Comparison of ENCODE assay signal across 25 cellular contexts in genomic region chr2:209389124-209389523, GRCh38. TPM values are rescaled to one million over a fixed set of nuclear protein-coding genes. Genes with fewer than 3 reads are reported as not detected.
DNase-seq lines count a peak whose midpoint lies in the region; ATAC-seq and TF ChIP-seq lines count a peak whose summit lies in the region.
"Had no signal": no experiment of that assay in that cellular context is flagged by ENCODE, and none has a peak within 500 bp of the region (broad histone marks: within the 10 kb centered on the region; RNA-seq: fewer than 3 reads in every experiment).

No MANE protein-coding gene starts in this region.

- H3K4me2 ChIP-seq in neural progenitor cell, result peak overlapping the region; percentile 70

- H3K36me3 ChIP-seq in neural progenitor cell (no peaks in the 10 kb centered on the region), colonic mucosa (no peaks in the 10 kb centered on the region)
- H3K36me3 ChIP-seq: esophagus muscularis mucosa, MG63, right atrium auricular region had no signal

- ATAC-seq in GM21515 (IDR thresholded peaks at IDR 0.05; ENCODE audit: unreplicated experiment) (no peak), HG02870 (IDR thresholded peaks at IDR 0.05; ENCODE audit: unreplicated experiment) (no peak)
- ATAC-seq: effector memory CD8-positive, alpha-beta T cell; left cardiac atrium; Right ventricle myocardium inferior; WTC11 had no signal

- H3K27ac Mint-ChIP-seq in neural progenitor cell, result peak overlapping the region; percentile 100
- H3K27ac Mint-ChIP-seq: activated naive CD8-positive, alpha-beta T cell treated with anti-CD3 and anti-CD28 coated beads for 36 hours; effector memory CD8-positive, alpha-beta T cell; memory B cell; WTC11 had no signal

- peaks cover 12% of the 10 kb centered on the region for H3K9me3 Mint-ChIP-seq in neural progenitor cell
- H3K9me3 Mint-ChIP-seq: activated naive CD8-positive, alpha-beta T cell treated with anti-CD3 and anti-CD28 coated beads for 36 hours had no signal

- peaks cover 20% of the 10 kb centered on the region for H3F3A ChIP-seq in neural progenitor cell (ENCODE audit: low read depth)

- DNase-seq in G401 (ENCODE audit: low spot score), result peak; percentile 85
- DNase-seq in NCI-H524 (lab: John Stamatoyannopoulos, UW), result peak; percentile 67 to 76
- DNase-seq in cerebellar cortex (ENCODE audit: low spot score), result peak; percentile 83
- peak; percentile 68 for DNase-seq in neural progenitor cell (ENCODE audit: low spot score)
- no peak for DNase-seq in colonic mucosa
- no peak for DNase-seq in GM19240 (ENCODE audit: insufficient read length, low spot score)
- DNase-seq: activated CD8-positive, alpha-beta memory T cell treated with anti-CD3 and anti-CD28 coated beads, Interleukin-2, amount 50 U/mL, for 4 hours; activated effector memory CD4-positive, alpha-beta T cell treated with Interleukin-2 at 50 U/mL for 16 hours; activated naive CD8-positive, alpha-beta T cell treated with anti-CD3 and anti-CD28 coated beads for 36 hours; Calu3; effector memory CD8-positive, alpha-beta T cell; foreskin melanocyte; left cardiac atrium; MG63; NCI-H2081 treated with DMSO at 0.1 percent for 48 hours; NCI-H526 treated with DMSO at 0.1 percent for 48 hours; stimulated activated naive CD4-positive, alpha-beta T cell treated with Interleukin-2 at 50 U/mL for 16 hours; T1000 had no signal

- no peaks in the 10 kb centered on the region for H3K27me3 ChIP-seq in neural progenitor cell
- no peaks in the 10 kb centered on the region for H3K27me3 ChIP-seq in colonic mucosa
- H3K27me3 ChIP-seq: esophagus muscularis mucosa, MG63, right atrium auricular region had no signal

- H3K9me3 ChIP-seq in neural progenitor cell (ENCODE audit: low read depth) (no peaks in the 10 kb centered on the region), colonic mucosa (no peaks in the 10 kb centered on the region)
- H3K9me3 ChIP-seq: MG63, right atrium auricular region had no signal

- TF ChIP-seq CTCF in neural progenitor cell (IDR thresholded peaks at IDR 0.05) (no peak), colonic mucosa (IDR thresholded peaks at IDR 0.05) (no peak)

- peaks cover 23% of the 10 kb centered on the region for H3K4me1 ChIP-seq in neural progenitor cell
- no peaks in the 10 kb centered on the region for H3K4me1 ChIP-seq in colonic mucosa
- H3K4me1 ChIP-seq: right atrium auricular region had no signal

- H3K4me3 Mint-ChIP-seq in neural progenitor cell, result no peak overlapping the region
- H3K4me3 Mint-ChIP-seq: activated naive CD8-positive, alpha-beta T cell treated with anti-CD3 and anti-CD28 coated beads for 36 hours; effector memory CD8-positive, alpha-beta T cell; memory B cell; WTC11 had no signal

- H3K36me3 Mint-ChIP-seq in neural progenitor cell, result peaks cover 6% of the 10 kb centered on the region
- H3K36me3 Mint-ChIP-seq: activated naive CD8-positive, alpha-beta T cell treated with anti-CD3 and anti-CD28 coated beads for 36 hours; memory B cell; WTC11 had no signal

- H3K79me2 ChIP-seq in neural progenitor cell (ENCODE audit: low read depth), result no peaks in the 10 kb centered on the region

- H3K4me1 Mint-ChIP-seq in neural progenitor cell, result peaks cover 45% of the 10 kb centered on the region
- H3K4me1 Mint-ChIP-seq: activated naive CD8-positive, alpha-beta T cell treated with anti-CD3 and anti-CD28 coated beads for 36 hours; memory B cell; WTC11 had no signal

- H3K9ac ChIP-seq in neural progenitor cell (no peak overlapping the region), colonic mucosa (ENCODE audit: low read depth in 2 of 2, low read length in 2 of 2) (no peak overlapping the region)

- H2AFZ ChIP-seq in neural progenitor cell (replicated peaks), result no peak overlapping the region

- H3K27me3 Mint-ChIP-seq in neural progenitor cell (ENCODE audit: insufficient read depth, low read depth), result peaks cover 4% of the 10 kb centered on the region
- H3K27me3 Mint-ChIP-seq: activated naive CD8-positive, alpha-beta T cell treated with anti-CD3 and anti-CD28 coated beads for 36 hours; effector memory CD8-positive, alpha-beta T cell had no signal

- intact Hi-C loops in colonic mucosa (cut with DNase I), result no loop called here

- in situ Hi-C loops in G401 (cut with HindIII; ENCODE audit: low sequenced_read_pairs), result no loop called here

- H3K4me3 ChIP-seq in neural progenitor cell (peak overlapping the region; percentile 14), colonic mucosa (no peak overlapping the region)
- H3K4me3 ChIP-seq: esophagus muscularis mucosa, MG63, right atrium auricular region had no signal

- no peaks in the 10 kb centered on the region for H4K20me1 ChIP-seq in neural progenitor cell (ENCODE audit: low read depth)

- H3K27ac ChIP-seq in neural progenitor cell, result peak overlapping the region; percentile 66
- H3K27ac ChIP-seq in colonic mucosa, result no peak overlapping the region
- H3K27ac ChIP-seq: esophagus muscularis mucosa, right atrium auricular region had no signal

RNA-seq across cellular contexts. Expression of gene MAP2, which starts 34.7 kb away (rescaled TPM):
- total RNA-seq in G401 (2014; rRNA removed; shearing (Covaris generic)), result not detected in 2 replicates
- total RNA-seq in neural progenitor cell (ENCODE audit: low replicate concordance), result 95.0 and 102 TPM in 2 replicates
- 1 to 10 TPM in 1 of 2 donors, under 1 TPM in 1; 0.84 to 1.4 TPM for total RNA-seq in colonic mucosa

Comparison
In these comparisons a context has a peak if more than half of its experiments do, and no peak if none do; other contexts are left out.
1. DNase-seq: peak in G401 (single experiment), NCI-H524 (2 of 2), cerebellar cortex (single experiment) and neural progenitor cell (single experiment); none in colonic mucosa (single experiment) and GM19240 (single experiment).
2. RNA of gene MAP2, which starts 34.7 kb away (total RNA-seq): 95.0 to 102 TPM in neural progenitor cell; 0.84 to 1.4 TPM in colonic mucosa and not detected in G401; every median in the first group is over 10 times any median in the second.